In the genomic region with DNA sequence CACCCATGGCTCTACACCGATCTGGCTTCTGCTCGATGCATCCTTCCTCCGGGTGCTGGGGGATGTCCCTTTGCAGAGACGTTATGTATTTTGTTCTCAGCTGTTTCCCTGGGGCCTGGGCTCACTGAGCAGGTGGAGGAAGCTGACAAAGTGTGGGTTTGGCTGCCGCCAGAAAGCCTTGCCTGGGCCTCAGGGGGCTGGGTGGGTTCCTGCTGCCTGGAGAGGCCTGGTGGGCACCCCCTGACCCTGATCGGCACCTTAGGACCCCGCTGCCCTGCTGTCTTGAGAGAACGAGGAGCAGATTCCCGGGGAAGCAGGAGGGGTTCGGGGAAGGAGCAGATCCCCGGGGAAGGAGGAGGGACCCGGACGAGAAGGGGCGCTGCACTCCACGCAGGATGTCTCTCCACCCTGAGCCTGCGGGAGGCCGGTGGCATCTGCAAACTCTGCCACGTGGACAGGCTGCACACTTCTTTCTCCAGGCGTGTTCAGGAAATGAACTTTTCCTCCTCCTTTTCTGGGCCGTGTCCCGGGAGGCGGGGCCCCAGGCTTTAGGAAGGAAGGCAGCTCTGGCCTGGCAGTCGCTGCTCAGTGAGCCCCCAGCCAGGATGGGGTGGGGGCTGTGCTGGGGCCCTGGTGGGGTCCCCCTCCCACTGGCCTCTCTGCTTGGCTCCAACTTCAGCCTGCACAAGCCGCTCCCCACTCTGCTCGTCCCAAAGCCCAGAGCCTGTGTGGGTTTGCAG, we compare ENCODE assay signal across 8 cellular contexts.
DNase-seq lines count a peak whose midpoint lies in the region; ATAC-seq and TF ChIP-seq lines count a peak whose summit lies in the region.

No MANE protein-coding gene starts in this region.

- no peaks in the 10 kb centered on the region for H3K36me3 Mint-ChIP-seq in activated B cell treated with CpG ODN at 0.5 μM for 24 hours (ENCODE audit: low read depth)

- peak overlapping the region in 3 of 4 donors; percentile 71 to 78 (median 73) for H3K27ac ChIP-seq in gastroesophageal sphincter
- peak overlapping the region in 3 of 4 donors; percentile 31 to 50 (median 38) for H3K27ac ChIP-seq in gastrocnemius medialis

- in situ Hi-C loops in gastrocnemius medialis (cut with MboI; ENCODE audit: low sequenced_read_pairs in 4 of 4): no loop called here

- WGBS in gastroesophageal sphincter (ENCODE audit: low coverage in 1 of 2), 2 donors: 8% methylated on average over 5 of the region's 25 CpGs; no CpG with 5 or more reads in 1 of the 2 donors

- TF ChIP-seq POLR2A in gastroesophageal sphincter (IDR thresholded peaks at IDR 0.05) (no peak), gastrocnemius medialis (IDR thresholded peaks at IDR 0.05) (no peak)

- intact Hi-C loops in activated B cell treated with CpG ODN at 0.5 μM for 24 hours (cut with micrococcal nuclease): loop anchor here (1.0 kb wide), 1 partner anchor 19 kb away; no protein-coding TSS in a partner anchor
- intact Hi-C loops in gastrocnemius medialis (cut with DNase I; ENCODE audit: low total_unique reads): no loop called here

- POLR2A ChIA-PET in activated B cell treated with CpG ODN at 0.5 μM for 24 hours (lab: Charles Lee): interaction anchor here (0.7 to 1.6 kb wide), 3 partner anchors 18 to 1022 kb away, joined by 3 to 6 read pairs (median 3); no protein-coding TSS in a partner anchor

- peaks cover 10% of the 10 kb centered on the region for H3K4me1 Mint-ChIP-seq in activated B cell treated with CpG ODN at 0.5 μM for 24 hours

- H3K4me3 ChIP-seq in gastroesophageal sphincter (no peak overlapping the region), gastrocnemius medialis (no peak overlapping the region)

- no peaks in the 10 kb centered on the region for H3K36me3 ChIP-seq in gastroesophageal sphincter
- no peaks in the 10 kb centered on the region for H3K36me3 ChIP-seq in gastrocnemius medialis

- no peaks in the 10 kb centered on the region for H3K9me3 Mint-ChIP-seq in activated B cell treated with CpG ODN at 0.5 μM for 24 hours

- peak overlapping the region; percentile 86 for H3K27ac Mint-ChIP-seq in activated B cell treated with CpG ODN at 0.5 μM for 24 hours

- DNase-seq in Daoy (ENCODE audit: low read depth) (peak; percentile 66), activated B cell treated with CpG ODN at 0.5 μM for 24 hours (peak; percentile 29), gastrocnemius medialis (peak in 1 of 2 donors; percentile 55), NAMALWA (ENCODE audit: low spot score) (no peak)

- CTCF ChIA-PET in activated B cell treated with CpG ODN at 0.5 μM for 24 hours (lab: Charles Lee): interaction anchor here (0.6 to 1.0 kb wide), 2 partner anchors 19 to 26 kb away, joined by 3 read pairs; no protein-coding TSS in a partner anchor

- no peak overlapping the region for H3K4me3 Mint-ChIP-seq in activated B cell treated with CpG ODN at 0.5 μM for 24 hours

- H3K27me3 Mint-ChIP-seq in activated B cell treated with CpG ODN at 0.5 μM for 24 hours: no peaks in the 10 kb centered on the region

- H3K27me3 ChIP-seq in gastroesophageal sphincter (no peaks in the 10 kb centered on the region), gastrocnemius medialis (no peaks in the 10 kb centered on the region)

- no peaks in the 10 kb centered on the region for H3K9me3 ChIP-seq in gastroesophageal sphincter
- H3K9me3 ChIP-seq in gastrocnemius medialis: no peaks in the 10 kb centered on the region

- peak; percentile 91 for ATAC-seq in activated B cell treated with CpG ODN at 0.5 μM for 24 hours (ENCODE audit: low read depth)
- ATAC-seq in gastroesophageal sphincter: peak; percentile 77
- peak; percentile 51 to 55 for ATAC-seq in gastrocnemius medialis
- no peak for ATAC-seq in HG02870 (IDR thresholded peaks at IDR 0.05; ENCODE audit: unreplicated experiment)
- ATAC-seq in GM19324 (IDR thresholded peaks at IDR 0.05; ENCODE audit: low FRiP score, unreplicated experiment): no peak
- no peak for ATAC-seq in GM18858 (IDR thresholded peaks at IDR 0.05; ENCODE audit: unreplicated experiment)

- no peak for TF ChIP-seq CTCF in activated B cell treated with CpG ODN at 0.5 μM for 24 hours (IDR thresholded peaks at IDR 0.05)
- peak in 2 of 4 experiments; percentile 13 to 28 for TF ChIP-seq CTCF in gastroesophageal sphincter (IDR thresholded peaks at IDR 0.05)
- TF ChIP-seq CTCF in gastrocnemius medialis (IDR thresholded peaks at IDR 0.05 in 4 of 5, conservative IDR thresholded peaks at IDR 0.05 in 1 of 5): no peak

- TF ChIP-seq EP300 in gastroesophageal sphincter (IDR thresholded peaks at IDR 0.05): no peak

- peaks cover 3 to 61% (median 30%) of the 10 kb centered on the region in 3 donors for H3K4me1 ChIP-seq in gastroesophageal sphincter
- peaks cover 9 to 10% of the 10 kb centered on the region in 2 donors for H3K4me1 ChIP-seq in gastrocnemius medialis

Comparison
In these comparisons a context has a peak if more than half of its experiments do, and no peak if none do; other contexts are left out.
1. ATAC-seq: peak in activated B cell treated with CpG ODN at 0.5 μM for 24 hours (single experiment), gastroesophageal sphincter (single experiment) and gastrocnemius medialis (2 of 2); none in HG02870 (single experiment), GM19324 (single experiment) and GM18858 (single experiment).